In genomic region chr11:73406619-73407018, GRCh38 we compare ENCODE assay signal across 25 cellular contexts.
"Had no signal": no experiment of that assay in that cellular context is flagged by ENCODE, and none has a peak within 500 bp of the region (broad histone marks: within the 10 kb centered on the region; RNA-seq: fewer than 3 reads in every experiment).

No MANE protein-coding gene starts in this region.

- H3K27ac ChIP-seq: brain microvascular endothelial cell, cardiac muscle cell, Peyer's patch, RWPE1, SJSA1 had no signal

- H3K27me3 Mint-ChIP-seq: activated CD4-positive, alpha-beta memory T cell treated with anti-CD3 and anti-CD28 coated beads for 36 hours; activated CD4-positive, alpha-beta T cell treated with anti-CD3 and anti-CD28 coated beads, Interleukin-2, amount 10 ng/mL, durations not matched to agents 7 days and 5 days had no signal

- H3K27ac Mint-ChIP-seq: activated CD4-positive, alpha-beta memory T cell treated with anti-CD3 and anti-CD28 coated beads for 36 hours; activated T-helper 1 cell treated with anti-CD3 and anti-CD28 coated beads, Interleukin-12 subunit alpha, Interleukin-12 subunit beta, Interleukin-2, Interleukin-4 antibody, amounts not matched to agents 30 ng/mL and 10 ng/mL and 1 ng/mL, durations not matched to agents 14 hours and 24 hours and 36 hours had no signal

- H3K4me1 ChIP-seq: Peyer's patch had no signal

- H3K4me3 Mint-ChIP-seq: activated CD4-positive, alpha-beta memory T cell treated with anti-CD3 and anti-CD28 coated beads for 36 hours; activated CD4-positive, alpha-beta T cell treated with anti-CD3 and anti-CD28 coated beads, Interleukin-2, amount 10 ng/mL, durations not matched to agents 7 days and 5 days; activated T-helper 1 cell treated with anti-CD3 and anti-CD28 coated beads, Interleukin-12 subunit alpha, Interleukin-12 subunit beta, Interleukin-2, Interleukin-4 antibody, amounts not matched to agents 30 ng/mL and 10 ng/mL and 1 ng/mL, durations not matched to agents 14 hours and 24 hours and 36 hours had no signal

- H3K9me3 ChIP-seq: MG63, Peyer's patch, SJSA1 had no signal

- H3K27me3 ChIP-seq: brain microvascular endothelial cell, cardiac muscle cell, MG63, Peyer's patch, SJSA1 had no signal

- ATAC-seq: activated naive CD4-positive, alpha-beta T cell treated with anti-CD3 and anti-CD28 coated beads, Interleukin-2, amount 50 U/mL, for 72 hours; SK-N-SH treated with all-trans-retinoic acid at 6 μM for 48 hours had no signal

- H3K4me3 ChIP-seq: cardiac muscle cell, MG63, Peyer's patch, SJSA1 had no signal

- H3K9me3 Mint-ChIP-seq: activated CD4-positive, alpha-beta memory T cell treated with anti-CD3 and anti-CD28 coated beads for 36 hours; activated CD4-positive, alpha-beta T cell treated with anti-CD3 and anti-CD28 coated beads, Interleukin-2, amount 10 ng/mL, durations not matched to agents 7 days and 5 days; activated naive CD4-positive, alpha-beta T cell treated with anti-CD3 and anti-CD28 coated beads, Interleukin-2, amount 50 U/mL, for 72 hours; activated T-helper 1 cell treated with anti-CD3 and anti-CD28 coated beads, Interleukin-12 subunit alpha, Interleukin-12 subunit beta, Interleukin-2, Interleukin-4 antibody, amounts not matched to agents 30 ng/mL and 10 ng/mL and 1 ng/mL, durations not matched to agents 14 hours and 24 hours and 36 hours had no signal

- DNase-seq: activated CD4-positive, alpha-beta memory T cell treated with anti-CD3 and anti-CD28 coated beads for 36 hours; activated CD4-positive, alpha-beta T cell treated with anti-CD3 and anti-CD28 coated beads, Interleukin-2, amount 10 ng/mL, durations not matched to agents 7 days and 5 days; activated CD4-positive, CD25-positive, alpha-beta regulatory T cell treated with anti-CD3 and anti-CD28 coated beads, Interleukin-2, amount 50 U/mL, for 72 hours; activated CD8-positive, alpha-beta memory T cell treated with anti-CD3 and anti-CD28 coated beads, Interleukin-2, amount 50 U/mL, for 4 hours; activated effector memory CD4-positive, alpha-beta T cell treated with anti-CD3 and anti-CD28 coated beads, Interleukin-2, amount 50 U/mL, for 16 hours; activated naive CD4-positive, alpha-beta T cell treated with Interleukin-2 at 50 U/mL for 16 hours; brain microvascular endothelial cell; MG63; MV-4-11; NCI-H1105; NCI-H1436; NCI-H1694 treated with DMSO at 0.1 percent for 48 hours; NCI-H2029 treated with DMSO at 0.1 percent for 48 hours; NCI-H345; NCI-H510A; NCI-H526 treated with DMSO at 0.1 percent for 48 hours; Peyer's patch; Right ventricle myocardium superior; SW 1271 had no signal
